In the genomic region with DNA sequence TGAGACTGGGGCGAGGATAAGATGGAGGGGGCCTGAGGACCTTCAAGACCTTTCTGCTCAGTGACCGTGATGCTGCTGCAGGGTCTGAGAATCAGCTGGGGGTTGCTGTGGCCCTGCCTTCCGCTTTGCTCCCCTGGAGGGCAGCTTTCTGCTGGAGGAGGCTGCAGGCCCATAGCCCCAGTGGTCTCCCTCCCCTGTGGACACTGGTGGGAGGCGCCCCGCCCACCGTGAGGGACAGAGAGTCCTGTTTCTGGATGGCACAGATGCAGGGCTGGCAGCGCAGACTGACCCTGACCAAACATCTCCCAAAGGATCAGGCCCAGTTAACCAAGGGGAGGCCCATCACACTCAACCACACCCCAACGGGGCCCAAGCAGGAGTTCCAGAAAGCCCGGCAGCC, we compare ENCODE assay signal across 1 cellular context.
TF ChIP-seq lines count a peak whose summit lies in the region.

No MANE protein-coding gene starts in this region.

TF ChIP-seq in K562, 482 proteins besides CTCF, POLR2A, EP300 and RAD21:
- no peak for TF ChIP-seq PRPF4 (IDR thresholded peaks at IDR 0.05; ENCODE audit: insufficient read depth, low read depth, low read length, poor library complexity, severe bottlenecking)
- TF ChIP-seq SP2 (IDR thresholded peaks at IDR 0.05; ENCODE audit: extremely low read depth, low read depth, low read length, poor library complexity, severe bottlenecking): no peak
- TF ChIP-seq, protein P1, sequence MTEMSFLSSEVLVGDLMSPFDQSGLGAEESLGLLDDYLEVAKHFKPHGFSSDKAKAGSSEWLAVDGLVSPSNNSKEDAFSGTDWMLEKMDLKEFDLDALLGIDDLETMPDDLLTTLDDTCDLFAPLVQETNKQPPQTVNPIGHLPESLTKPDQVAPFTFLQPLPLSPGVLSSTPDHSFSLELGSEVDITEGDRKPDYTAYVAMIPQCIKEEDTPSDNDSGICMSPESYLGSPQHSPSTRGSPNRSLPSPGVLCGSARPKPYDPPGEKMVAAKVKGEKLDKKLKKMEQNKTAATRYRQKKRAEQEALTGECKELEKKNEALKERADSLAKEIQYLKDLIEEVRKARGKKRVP (CRISPR knock-in tag; IDR thresholded peaks at IDR 0.05): no peak
- no peak for TF ChIP-seq MEIS2 (IDR thresholded peaks at IDR 0.05; ENCODE audit: partially characterized antibody)
- TF ChIP-seq RBM15 (IDR thresholded peaks at IDR 0.05; ENCODE audit: insufficient read depth, low read length): no peak
- TF ChIP-seq NCOA2 (IDR thresholded peaks at IDR 0.05; ENCODE audit: partially characterized antibody in 2 of 2): no peak
- no peak for TF ChIP-seq NFYB (IDR thresholded peaks at IDR 0.05; ENCODE audit: extremely low read depth, insufficient read length)
- TF ChIP-seq MTA2 (IDR thresholded peaks at IDR 0.05; ENCODE audit: low read depth): no peak
